In genomic region chr11:105642870-105643269, GRCh38 we compare ENCODE assay signal across 34 cellular contexts. TPM values are rescaled to one million over a fixed set of nuclear protein-coding genes. Genes with fewer than 3 reads are reported as not detected.
"Had no signal": no experiment of that assay in that cellular context is flagged by ENCODE, and none has a peak within 500 bp of the region (broad histone marks: within the 10 kb centered on the region; RNA-seq: fewer than 3 reads in every experiment).

No MANE protein-coding gene starts in this region.

- H3K4me1 Mint-ChIP-seq: activated B cell treated with CpG ODN at 0.5 μM for 24 hours; activated CD4-positive, alpha-beta memory T cell treated with anti-CD3 and anti-CD28 coated beads, Interleukin-2, amount 10 ng/mL, durations not matched to agents 7 days and 5 days; activated CD4-positive, alpha-beta T cell treated with anti-CD3 and anti-CD28 coated beads, Interleukin-2, amount 10 ng/mL, durations not matched to agents 7 days and 5 days; central memory CD8-positive, alpha-beta T cell; T-helper 17 cell had no signal

- DNase-seq: activated B cell treated with CpG ODN at 0.5 μM for 24 hours; activated CD4-positive, alpha-beta memory T cell treated with anti-CD3 and anti-CD28 coated beads, Interleukin-2, amount 10 ng/mL, durations not matched to agents 7 days and 5 days; activated CD4-positive, alpha-beta T cell treated with anti-CD3 and anti-CD28 coated beads, Interleukin-2, amount 10 ng/mL, durations not matched to agents 7 days and 5 days; activated CD4-positive, alpha-beta T cell treated with anti-CD3 and anti-CD28 coated beads, Interleukin-2, amount 50 U/mL, for 4 hours; activated CD8-positive, alpha-beta memory T cell treated with anti-CD3 and anti-CD28 coated beads, Interleukin-2, amount 50 U/mL, for 48 hours; activated effector memory CD4-positive, alpha-beta T cell treated with Interleukin-2 at 50 U/mL for 16 hours; activated gamma-delta T cell treated with Interleukin-2 at 50 U/mL for 16 hours; activated naive CD4-positive, alpha-beta T cell treated with anti-CD3 and anti-CD28 coated beads, Interleukin-2, amount 50 U/mL, for 16 hours; activated naive CD4-positive, alpha-beta T cell treated with Interleukin-2 at 50 U/mL for 16 hours; activated T-cell treated with anti-CD3 and anti-CD28 coated beads for 4 hours; activated T-cell treated with anti-CD3 and anti-CD28 coated beads, Interleukin-2, amount 50 U/mL, for 24 hours; activated T-cell treated with anti-CD3 and anti-CD28 coated beads, Interleukin-2, amount 50 U/mL, for 72 hours; amniotic stem cell; anterior cingulate cortex; brain microvascular endothelial cell; effector CD4-positive, alpha-beta T cell; effector memory CD8-positive, alpha-beta T cell; esophagus squamous epithelium; foreskin fibroblast; gastrocnemius medialis; heart right ventricle; T-helper 1 cell; T-helper 17 cell; T1000; WERI-Rb-1 had no signal

- H3K4me3 ChIP-seq: coronary artery, esophagus squamous epithelium, gastrocnemius medialis, heart right ventricle had no signal

- ATAC-seq: effector memory CD8-positive, alpha-beta T cell; gastrocnemius medialis; heart right ventricle; T-helper 17 cell had no signal

- H3K27ac ChIP-seq: brain microvascular endothelial cell, coronary artery, epithelial cell of prostate, esophagus squamous epithelium, gastrocnemius medialis, heart right ventricle, WERI-Rb-1 had no signal

- H3K9me3 ChIP-seq: esophagus squamous epithelium, gastrocnemius medialis had no signal

- H3K9me3 Mint-ChIP-seq: activated CD4-positive, alpha-beta T cell treated with anti-CD3 and anti-CD28 coated beads, Interleukin-2, amount 10 ng/mL, durations not matched to agents 7 days and 5 days; activated T-cell treated with anti-CD3 and anti-CD28 coated beads, Interleukin-2, amount 50 U/mL, for 24 hours; T-helper 2 cell treated with Interferon-gamma antibody and Interleukin-4, amounts not matched to agents 5 μg/mL and 100 μg/mL, for 36 hours had no signal

- H3K36me3 Mint-ChIP-seq: activated naive CD8-positive, alpha-beta T cell had no signal

- H3K27ac Mint-ChIP-seq: activated B cell treated with CpG ODN at 0.5 μM for 24 hours; activated CD4-positive, alpha-beta memory T cell treated with anti-CD3 and anti-CD28 coated beads, Interleukin-2, amount 10 ng/mL, durations not matched to agents 7 days and 5 days; activated CD4-positive, alpha-beta T cell treated with anti-CD3 and anti-CD28 coated beads, Interleukin-2, amount 10 ng/mL, durations not matched to agents 7 days and 5 days; activated naive CD8-positive, alpha-beta T cell; activated T-cell treated with anti-CD3 and anti-CD28 coated beads, Interleukin-2, amount 50 U/mL, for 24 hours; activated T-cell treated with anti-CD3 and anti-CD28 coated beads, Interleukin-2, amount 50 U/mL, for 72 hours; dendritic cell treated with granulocyte-macrophage colony-stimulating factor and Interleukin-4, amounts not matched to agents 40 ng/mL and 50 ng/mL, for 4 days; effector memory CD8-positive, alpha-beta T cell; T-helper 17 cell; T-helper 2 cell treated with Interferon-gamma antibody and Interleukin-4, amounts not matched to agents 5 μg/mL and 100 μg/mL, for 36 hours had no signal

- H3K36me3 ChIP-seq: brain microvascular endothelial cell, esophagus squamous epithelium, gastrocnemius medialis, heart right ventricle, WERI-Rb-1 had no signal

- H3K4me3 Mint-ChIP-seq: activated B cell treated with CpG ODN at 0.5 μM for 24 hours; activated CD4-positive, alpha-beta memory T cell treated with anti-CD3 and anti-CD28 coated beads, Interleukin-2, amount 10 ng/mL, durations not matched to agents 7 days and 5 days; activated CD4-positive, alpha-beta T cell treated with anti-CD3 and anti-CD28 coated beads, Interleukin-2, amount 10 ng/mL, durations not matched to agents 7 days and 5 days; activated naive CD8-positive, alpha-beta T cell; activated T-cell treated with anti-CD3 and anti-CD28 coated beads, Interleukin-2, amount 50 U/mL, for 24 hours; activated T-cell treated with anti-CD3 and anti-CD28 coated beads, Interleukin-2, amount 50 U/mL, for 72 hours; central memory CD8-positive, alpha-beta T cell; dendritic cell treated with granulocyte-macrophage colony-stimulating factor and Interleukin-4, amounts not matched to agents 40 ng/mL and 50 ng/mL, for 4 days; effector memory CD8-positive, alpha-beta T cell; T-helper 17 cell; T-helper 2 cell treated with Interferon-gamma antibody and Interleukin-4, amounts not matched to agents 5 μg/mL and 100 μg/mL, for 36 hours had no signal

- H3K4me1 ChIP-seq: esophagus squamous epithelium, gastrocnemius medialis, heart right ventricle had no signal

- H3K27me3 ChIP-seq: brain microvascular endothelial cell, esophagus squamous epithelium, gastrocnemius medialis, heart right ventricle had no signal

RNA-seq across cellular contexts. Expression of gene GRIA4, which starts 33.0 kb away (rescaled TPM):
- total RNA-seq: activated B cell treated with CpG ODN at 0.5 μM for 24 hours; activated CD4-positive, alpha-beta memory T cell treated with anti-CD3 and anti-CD28 coated beads, Interleukin-2, amount 10 ng/mL, durations not matched to agents 7 days and 5 days; activated CD4-positive, alpha-beta T cell treated with anti-CD3 and anti-CD28 coated beads, Interleukin-2, amount 10 ng/mL, durations not matched to agents 7 days and 5 days; activated T-cell treated with anti-CD3 and anti-CD28 coated beads, Interleukin-2, amount 50 U/mL, for 72 hours; bronchial epithelial cell; endothelial cell of umbilical vein; esophagus squamous epithelium; gastrocnemius medialis; heart right ventricle; T-helper 17 cell had no signal
- polyA plus RNA-seq: endothelial cell of umbilical vein, esophagus, heart right ventricle had no signal
